ENCODE assay signal across 8 cellular contexts in the genomic region with DNA sequence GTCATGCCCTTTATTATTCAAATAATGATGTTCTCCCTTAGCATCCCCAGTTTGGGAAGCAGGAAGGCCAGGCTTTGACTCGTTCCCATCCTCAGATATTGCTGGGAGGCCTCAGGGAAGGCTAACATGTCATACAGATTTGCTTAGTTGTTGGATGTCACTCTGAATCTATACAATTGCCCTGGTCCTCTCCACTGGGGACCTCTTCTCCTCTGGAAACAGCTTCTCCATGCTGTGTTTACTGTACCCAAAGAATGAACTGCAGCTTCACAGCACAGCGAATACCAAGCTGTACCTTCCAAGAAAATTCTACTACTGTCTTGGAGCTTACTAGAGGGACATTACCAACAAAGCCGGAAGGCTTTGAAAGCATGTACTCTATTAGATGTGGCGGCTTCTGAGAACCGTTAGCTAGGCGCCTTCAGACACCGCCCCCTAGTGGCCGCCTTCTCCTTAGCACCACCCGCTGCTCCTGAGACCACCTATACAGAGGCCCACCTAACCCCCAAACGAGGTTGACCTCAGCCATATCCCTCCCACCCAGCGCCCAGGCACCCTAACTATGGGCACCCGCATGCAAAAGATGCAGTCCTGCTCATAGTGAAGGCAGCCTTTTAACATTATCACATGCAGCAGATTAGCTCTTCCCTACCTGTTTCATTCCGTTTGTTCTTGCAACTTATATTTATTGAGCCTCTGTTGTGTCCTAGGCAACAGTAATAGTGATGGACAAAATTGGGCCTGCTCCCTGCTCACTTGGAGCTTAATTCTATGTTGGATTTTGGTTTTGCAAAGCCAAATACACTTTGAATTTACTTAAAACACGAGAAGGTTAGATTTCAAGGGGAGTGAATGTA. TPM values are rescaled to one million over a fixed set of nuclear protein-coding genes. Genes with fewer than 3 reads are reported as not detected.
DNase-seq lines count a peak whose midpoint lies in the region; ATAC-seq, FAIRE-seq and TF ChIP-seq lines count a peak whose summit lies in the region.

No MANE protein-coding gene starts in this region.

- intact Hi-C loops in Calu3 (cut with micrococcal nuclease; ENCODE audit: unreplicated experiment), result loop anchor here (5.0 kb wide), 1 partner anchor 368 kb away; no protein-coding TSS in a partner anchor
- intact Hi-C loops in upper lobe of right lung (cut with DNase I), result no loop called here

- H3K36me3 Mint-ChIP-seq in Calu3 (ENCODE audit: insufficient read depth, unreplicated experiment) (no peaks in the 10 kb centered on the region), brain (no peaks in the 10 kb centered on the region)

- peak; percentile 68 for ATAC-seq in upper lobe of right lung
- no peak for ATAC-seq in GM19395 (IDR thresholded peaks at IDR 0.05; ENCODE audit: unreplicated experiment)
- no peak for ATAC-seq in HG03442 (IDR thresholded peaks at IDR 0.05; ENCODE audit: unreplicated experiment)
- no peak for ATAC-seq in GM19023 (IDR thresholded peaks at IDR 0.05; ENCODE audit: unreplicated experiment)

- H3K4me3 Mint-ChIP-seq in Calu3 (ENCODE audit: low read depth, unreplicated experiment) (no peak overlapping the region), brain (no peak overlapping the region)

- H3K27me3 Mint-ChIP-seq in Calu3 (ENCODE audit: unreplicated experiment), result peaks cover 86% of the 10 kb centered on the region
- peaks cover 12% of the 10 kb centered on the region for H3K27me3 Mint-ChIP-seq in brain

- TF ChIP-seq CTCF in Calu3 (IDR thresholded peaks at IDR 0.05; ENCODE audit: unreplicated experiment) (peak; percentile 87), brain (conservative IDR thresholded peaks at IDR 0.05) (peak; percentile 53 to 85), liver (IDR thresholded peaks at IDR 0.05; ENCODE audit: low read depth, low read length, missing input control) (peak; percentile 35), upper lobe of right lung (IDR thresholded peaks at IDR 0.05) (peak; percentile 71)

- H3K4me3 ChIP-seq in liver (ENCODE audit: low read depth in 1 of 3, low read length in 3 of 3), result no peak overlapping the region
- H3K4me3 ChIP-seq in upper lobe of right lung, result no peak overlapping the region

- DNase-seq in Calu3, result peak; percentile 53
- peak; percentile 66 for DNase-seq in HTR-8/SVneo (ENCODE audit: insufficient read length, low spot score)
- DNase-seq in upper lobe of right lung, result no peak

- H3K9me3 ChIP-seq in liver (ENCODE audit: control insufficient read depth in 4 of 4, low read length in 3 of 4) (no peaks in the 10 kb centered on the region), upper lobe of right lung (no peaks in the 10 kb centered on the region)

- H3K27ac ChIP-seq in liver (ENCODE audit: low read depth in 1 of 2, low read length in 2 of 2) (no peak overlapping the region), upper lobe of right lung (no peak overlapping the region)

- H3K4me1 ChIP-seq in liver (ENCODE audit: control insufficient read depth in 4 of 4, insufficient read depth in 4 of 4, low read length in 3 of 4) (no peaks in the 10 kb centered on the region), upper lobe of right lung (no peaks in the 10 kb centered on the region)

- H3K36me3 ChIP-seq in liver (ENCODE audit: control insufficient read depth in 4 of 4, insufficient read depth in 3 of 4, low read depth in 1 of 4, low read length in 3 of 4) (peaks cover 0 to 7% (median 0%) of the 10 kb centered on the region in 4 donors), upper lobe of right lung (peaks cover 9% of the 10 kb centered on the region)

- FAIRE-seq in HTR-8/SVneo (lab: Jason Lieb, UNC), result no peak

- no peak overlapping the region for H3K9ac ChIP-seq in liver (ENCODE audit: low read depth in 1 of 2, low read length in 2 of 2)

- H3K9me3 Mint-ChIP-seq in Calu3 (ENCODE audit: low read depth, unreplicated experiment) (no peaks in the 10 kb centered on the region), brain (peaks cover 0 to 4% (median 0%) of the 10 kb centered on the region in 5 experiments)

- TF ChIP-seq RAD21 in liver (IDR thresholded peaks at IDR 0.05), result peak; percentile 39 to 58

- no peak overlapping the region for H3K27ac Mint-ChIP-seq in Calu3 (ENCODE audit: unreplicated experiment)
- peak overlapping the region in 1 of 5 experiments; percentile 52 for H3K27ac Mint-ChIP-seq in brain

- H3K4me1 Mint-ChIP-seq in Calu3 (ENCODE audit: low read depth, unreplicated experiment), result no peaks in the 10 kb centered on the region
- H3K4me1 Mint-ChIP-seq in brain, result peaks cover 18% of the 10 kb centered on the region

- CTCF ChIA-PET in Calu3 (lab: Charles Lee), result interaction anchor here (1.0 to 2.1 kb wide), 6 partner anchors 11 to 369 kb away, joined by 3 to 8 read pairs (median 4); no protein-coding TSS in a partner anchor

- BruUV-seq in Calu3 (replicated peaks; lab: Mats Ljungman, UMichigan), result no TSS peak

- no peaks in the 10 kb centered on the region for H3K27me3 ChIP-seq in liver (ENCODE audit: control insufficient read depth in 4 of 4, insufficient read depth in 4 of 4, low read length in 3 of 4)
- no peaks in the 10 kb centered on the region for H3K27me3 ChIP-seq in upper lobe of right lung

- WGBS in liver, result 34% methylated on average over 14 of the region's 14 CpGs

TF ChIP-seq in liver, 16 proteins besides CTCF, POLR2A, EP300 and RAD21:
- TF ChIP-seq JUND (IDR thresholded peaks at IDR 0.05), result no peak

RNA-seq across cellular contexts. Expression of a gene that starts 34.9 kb away (rescaled TPM):
- total RNA-seq in Calu3 (2022), result not detected in 2 replicates
- polyA plus RNA-seq in brain (ENCODE audit: insufficient read depth, low read depth, low replicate concordance), result 1.3 TPM
- not detected for total RNA-seq in liver
- polyA plus RNA-seq in liver, result not detected
- not detected for total RNA-seq in upper lobe of right lung

Comparison
In these comparisons a context has a peak if more than half of its experiments do, and no peak if none do; other contexts are left out.
1. CTCF ChIP-seq: peak in every context shown above with its lines; median percentile 87 in Calu3; 71 in upper lobe of right lung; 69 in brain; 35 in liver.